ENCODE assay signal across 1 cellular context in genomic region chr1:1353389-1354151, GRCh38.
A peak's percentile ranks its signal among the peaks of the same experiment; 100 is the strongest.
TF ChIP-seq lines count a peak whose summit lies in the region.

No MANE protein-coding gene starts in this region.

TF ChIP-seq in HepG2, 621 proteins besides CTCF, POLR2A, EP300 and RAD21:
- TF ChIP-seq GLMP (CRISPR knock-in tag; IDR thresholded peaks at IDR 0.05; ENCODE audit: borderline replicate concordance): no peak
- TF ChIP-seq ZBTB43 (CRISPR knock-in tag; conservative IDR thresholded peaks at IDR 0.05): no peak
- TF ChIP-seq AKAP8 (CRISPR knock-in tag; IDR thresholded peaks at IDR 0.05): peak; percentile 92; the same call in 1 of the 2 replicates
- TF ChIP-seq AGO1 (IDR thresholded peaks at IDR 0.05; ENCODE audit: low read depth, low read length, poor library complexity, severe bottlenecking): peak; percentile 96
- TF ChIP-seq ZNF337 (CRISPR knock-in tag; IDR thresholded peaks at IDR 0.05; ENCODE audit: borderline replicate concordance, low read depth): no peak
- peak; percentile 62 for TF ChIP-seq RBFOX2 (IDR thresholded peaks at IDR 0.05; ENCODE audit: low read depth, low read length)
- no peak for TF ChIP-seq ZNF605 (CRISPR knock-in tag; IDR thresholded peaks at IDR 0.05)
- TF ChIP-seq ZNF775 (CRISPR knock-in tag; IDR thresholded peaks at IDR 0.05; ENCODE audit: borderline replicate concordance): no peak
- no peak for TF ChIP-seq CREB3 (CRISPR knock-in tag; IDR thresholded peaks at IDR 0.05)
- no peak for TF ChIP-seq TRIM22 (IDR thresholded peaks at IDR 0.05)
- TF ChIP-seq MLLT10 (CRISPR knock-in tag; IDR thresholded peaks at IDR 0.05): no peak
- no peak for TF ChIP-seq MEF2D (CRISPR knock-in tag; IDR thresholded peaks at IDR 0.05)
- no peak for TF ChIP-seq PBX2 (CRISPR knock-in tag; IDR thresholded peaks at IDR 0.05)
- no peak for TF ChIP-seq ZNF772 (CRISPR knock-in tag; IDR thresholded peaks at IDR 0.05)
- TF ChIP-seq PITX1 (CRISPR knock-in tag; IDR thresholded peaks at IDR 0.05): no peak
- no peak for TF ChIP-seq ZSCAN9 (CRISPR knock-in tag; IDR thresholded peaks at IDR 0.05; ENCODE audit: borderline replicate concordance)
- no peak for TF ChIP-seq ZNF781 (CRISPR knock-in tag; IDR thresholded peaks at IDR 0.05; ENCODE audit: borderline replicate concordance, not compliant biosample characterization)
- TF ChIP-seq ATF7-NPFF (CRISPR knock-in tag; IDR thresholded peaks at IDR 0.05; ENCODE audit: low read depth): no peak
- TF ChIP-seq PATZ1 (CRISPR knock-in tag; IDR thresholded peaks at IDR 0.05): 0 out of 2 replicates have a peak, but pooled peaks have one; percentile 16
- no peak for TF ChIP-seq MBD4 (IDR thresholded peaks at IDR 0.05; ENCODE audit: borderline replicate concordance, low read length)
- TF ChIP-seq AGO2 (optimal IDR thresholded peaks at IDR 0.05; ENCODE audit: low read depth, low read length): peak; percentile 82
- no peak for TF ChIP-seq ZNF225 (CRISPR knock-in tag; IDR thresholded peaks at IDR 0.05)
- TF ChIP-seq ZNF407 (CRISPR knock-in tag; IDR thresholded peaks at IDR 0.05; ENCODE audit: not compliant biosample characterization): no peak
- TF ChIP-seq ZNF354B (CRISPR knock-in tag; IDR thresholded peaks at IDR 0.05): no peak
- TF ChIP-seq ZBTB7B (CRISPR knock-in tag; IDR thresholded peaks at IDR 0.05): no peak
- no peak for TF ChIP-seq ZNF646 (CRISPR knock-in tag; IDR thresholded peaks at IDR 0.05)
- TF ChIP-seq HMG20B (CRISPR knock-in tag; conservative IDR thresholded peaks at IDR 0.05): no peak
- no peak for TF ChIP-seq AHR (CRISPR knock-in tag; IDR thresholded peaks at IDR 0.05)
- TF ChIP-seq SAP130 (CRISPR knock-in tag; IDR thresholded peaks at IDR 0.05; ENCODE audit: low read depth): no peak
